ENCODE assay signal across 21 cellular contexts in genomic region chrX:103414561-103414960, GRCh38.
"Had no signal": no experiment of that assay in that cellular context is flagged by ENCODE, and none has a peak within 500 bp of the region (broad histone marks: within the 10 kb centered on the region; RNA-seq: fewer than 3 reads in every experiment).

No MANE protein-coding gene starts in this region.

- DNase-seq: activated CD4-positive, alpha-beta T cell treated with anti-CD3 and anti-CD28 coated beads for 4 hours; activated CD4-positive, alpha-beta T cell treated with anti-CD3 and anti-CD28 coated beads, Interleukin-2, amount 50 U/mL, for 4 hours; activated CD8-positive, alpha-beta memory T cell treated with anti-CD3 and anti-CD28 coated beads, Interleukin-2, amount 50 U/mL, for 48 hours; activated CD8-positive, alpha-beta T cell treated with anti-CD3 and anti-CD28 coated beads, Interleukin-2, amount 10 ng/mL, durations not matched to agents 7 days and 5 days; activated effector memory CD4-positive, alpha-beta T cell treated with Interleukin-2 at 50 U/mL for 16 hours; activated naive CD4-positive, alpha-beta T cell; activated T-cell treated with anti-CD3 and anti-CD28 coated beads, Interleukin-2, amount 50 U/mL, for 1 hour; body of pancreas; central memory CD4-positive, alpha-beta T cell; MV-4-11; NCI-H1092 treated with DMSO at 0.1 percent for 48 hours; NCI-H1436; NCI-H2029 treated with DMSO at 0.1 percent for 48 hours; NCI-H345; NCI-H510A; NCI-H526 treated with DMSO at 0.1 percent for 48 hours; PC-3; SHP77 treated with DMSO at 0.1 percent for 48 hours had no signal

- H3K27ac Mint-ChIP-seq: activated CD8-positive, alpha-beta T cell treated with anti-CD3 and anti-CD28 coated beads, Interleukin-2, amount 10 ng/mL, durations not matched to agents 7 days and 5 days; activated naive CD4-positive, alpha-beta T cell treated with anti-CD3 and anti-CD28 coated beads, Interleukin-2, amount 50 U/mL, for 24 hours; T-helper 1 cell treated with Interleukin-12 subunit alpha and Interleukin-12 subunit beta and Interleukin-4 antibody, amounts not matched to agents 30 μg/mL and 1 μg/mL, for 36 hours had no signal

- H3K27me3 ChIP-seq: ascending aorta, body of pancreas had no signal

- H3K4me3 ChIP-seq: ascending aorta, body of pancreas had no signal

- H3K9me3 ChIP-seq: ascending aorta, body of pancreas had no signal

- H3K9me3 Mint-ChIP-seq: activated naive CD4-positive, alpha-beta T cell treated with anti-CD3 and anti-CD28 coated beads, Interleukin-2, amount 50 U/mL, for 24 hours; T-helper 1 cell treated with Interleukin-12 subunit alpha and Interleukin-12 subunit beta and Interleukin-4 antibody, amounts not matched to agents 30 μg/mL and 1 μg/mL, for 36 hours had no signal

- H3K27me3 Mint-ChIP-seq: activated naive CD4-positive, alpha-beta T cell treated with anti-CD3 and anti-CD28 coated beads, Interleukin-2, amount 50 U/mL, for 24 hours had no signal

- H3K27ac ChIP-seq: ascending aorta, body of pancreas had no signal

- H3K4me1 ChIP-seq: ascending aorta, body of pancreas had no signal

- H3K36me3 Mint-ChIP-seq: activated naive CD4-positive, alpha-beta T cell treated with anti-CD3 and anti-CD28 coated beads, Interleukin-2, amount 50 U/mL, for 24 hours had no signal

- H3K36me3 ChIP-seq: ascending aorta had no signal

- H3K4me3 Mint-ChIP-seq: activated CD8-positive, alpha-beta T cell treated with anti-CD3 and anti-CD28 coated beads, Interleukin-2, amount 10 ng/mL, durations not matched to agents 7 days and 5 days; activated naive CD4-positive, alpha-beta T cell treated with anti-CD3 and anti-CD28 coated beads, Interleukin-2, amount 50 U/mL, for 24 hours; T-helper 1 cell treated with Interleukin-12 subunit alpha and Interleukin-12 subunit beta and Interleukin-4 antibody, amounts not matched to agents 30 μg/mL and 1 μg/mL, for 36 hours had no signal
